Comparison of ENCODE assay signal across 12 cellular contexts in the genomic region with DNA sequence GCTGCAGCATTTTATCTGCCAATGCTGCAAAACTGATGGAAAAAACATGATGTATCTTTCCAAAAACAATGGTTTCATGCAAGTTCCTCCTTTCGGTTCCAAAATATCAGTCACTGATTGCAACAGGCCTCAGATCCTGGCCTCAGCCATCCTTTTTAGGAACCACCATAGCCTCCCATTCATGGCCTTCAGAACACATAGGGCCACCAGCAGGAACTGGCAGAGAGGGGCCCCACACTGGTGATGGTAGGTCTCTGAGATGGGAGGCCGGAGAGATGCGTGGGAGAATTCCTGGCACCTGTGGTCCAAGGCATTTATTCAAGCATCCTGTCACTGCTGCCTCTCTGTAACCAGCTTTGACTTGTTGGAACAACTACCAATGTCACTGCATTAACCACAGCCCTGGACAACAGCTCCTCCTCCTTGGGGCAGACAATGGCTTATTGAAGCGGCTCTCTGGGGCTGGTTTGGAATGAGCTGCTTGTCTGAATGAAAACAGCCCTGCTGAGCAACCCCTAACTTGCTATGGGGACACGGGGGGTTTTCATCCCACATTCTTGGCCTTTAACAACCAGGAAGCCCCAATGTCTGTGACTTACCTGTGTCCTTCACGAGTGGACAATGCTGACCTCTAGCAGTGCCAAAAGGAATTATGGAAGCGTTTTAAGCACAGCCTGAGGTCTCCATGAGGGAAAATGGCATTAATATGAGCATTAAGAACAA.
A peak's percentile ranks its signal among the peaks of the same experiment; 100 is the strongest.
DNase-seq lines count a peak whose midpoint lies in the region; TF ChIP-seq lines count a peak whose summit lies in the region.
"Had no signal": no experiment of that assay in that cellular context is flagged by ENCODE, and none has a peak within 500 bp of the region (broad histone marks: within the 10 kb centered on the region; RNA-seq: fewer than 3 reads in every experiment).

No MANE protein-coding gene starts in this region.

- no peaks in the 10 kb centered on the region for H3K27me3 ChIP-seq in stomach

- no peak for TF ChIP-seq POLR2A in stomach (IDR thresholded peaks at IDR 0.05)

- DNase-seq in Kasumi-1 (lab: John Stamatoyannopoulos, UW) (peak; percentile 17 to 25), left kidney (ENCODE audit: low read depth, low spot score) (peak; percentile 44), stomach (no peak), middle frontal gyrus (ENCODE audit: extremely low spot score, low spot score) (no peak), D341Med (ENCODE audit: low spot score) (no peak), NCI-H2107 treated with DMSO at 0.1 percent for 48 hours (lab: John Stamatoyannopoulos, UW; ENCODE audit: unreplicated experiment) (no peak), cerebellar nuclear complex (lab: John Stamatoyannopoulos, UW) (no peak)
- DNase-seq: activated effector memory CD4-positive, alpha-beta T cell treated with Interleukin-2 at 50 U/mL for 16 hours; NCI-H1694 treated with DMSO at 0.1 percent for 48 hours; psoas muscle had no signal

- peaks cover 73% of the 10 kb centered on the region for H3K4me1 Mint-ChIP-seq in brain

- 73 to 82% (median 75%) methylated on average over 7 of the region's 7 CpGs for WGBS in stomach, 5 donors

- H3K9me3 ChIP-seq in stomach = no peaks in the 10 kb centered on the region
- H3K9me3 ChIP-seq: psoas muscle had no signal

- no peaks in the 10 kb centered on the region for H3K36me3 Mint-ChIP-seq in brain

- H3K9me3 Mint-ChIP-seq in brain = no peaks in the 10 kb centered on the region
- H3K9me3 Mint-ChIP-seq: T-helper 2 cell treated with Interferon-gamma antibody and Interleukin-4, amounts not matched to agents 5 μg/mL and 100 μg/mL, for 36 hours had no signal

- TF ChIP-seq CTCF in brain (conservative IDR thresholded peaks at IDR 0.05) = peak in 1 of 2 experiments; percentile 13
- no peak for TF ChIP-seq CTCF in stomach (IDR thresholded peaks at IDR 0.05)

- no peaks in the 10 kb centered on the region for H3K36me3 ChIP-seq in stomach

- H3K27me3 Mint-ChIP-seq in brain = peaks cover 3% of the 10 kb centered on the region

- intact Hi-C loops in stomach (cut with DNase I; ENCODE audit: low total_unique reads) = no loop called here

- TF ChIP-seq EP300 in stomach (IDR thresholded peaks at IDR 0.05) = no peak

- H3K27ac ChIP-seq in stomach = peak overlapping the region in 4 of 5 donors; percentile 31 to 60 (median 51)
- H3K27ac ChIP-seq: psoas muscle had no signal

- H3K27ac Mint-ChIP-seq in brain = peak overlapping the region in 3 of 5 experiments; percentile 77 to 86 (median 78)
- H3K27ac Mint-ChIP-seq: T-helper 2 cell treated with Interferon-gamma antibody and Interleukin-4, amounts not matched to agents 5 μg/mL and 100 μg/mL, for 36 hours had no signal

- H3K4me1 ChIP-seq in stomach = peaks cover 0 to 38% (median 16%) of the 10 kb centered on the region in 4 donors
- H3K4me1 ChIP-seq: psoas muscle had no signal

- no peak overlapping the region for H3K4me3 Mint-ChIP-seq in brain
- H3K4me3 Mint-ChIP-seq: T-helper 2 cell treated with Interferon-gamma antibody and Interleukin-4, amounts not matched to agents 5 μg/mL and 100 μg/mL, for 36 hours had no signal

- no peak overlapping the region for H3K4me3 ChIP-seq in stomach
- H3K4me3 ChIP-seq: psoas muscle had no signal

Comparison
In these comparisons a context has a peak if more than half of its experiments do, and no peak if none do; other contexts are left out.
1. DNase-seq: peak in Kasumi-1 (2 of 2) and left kidney (single experiment); none in stomach (single experiment), middle frontal gyrus (single experiment), D341Med (single experiment), NCI-H2107 treated with DMSO at 0.1 percent for 48 hours (single experiment) and cerebellar nuclear complex (0 of 2).